Comparison of ENCODE assay signal across 18 cellular contexts in genomic region chr2:17536416-17536815, GRCh38. TPM values are rescaled to one million over a fixed set of nuclear protein-coding genes. Genes with fewer than 3 reads are reported as not detected.
DNase-seq lines count a peak whose midpoint lies in the region; ATAC-seq, FAIRE-seq and TF ChIP-seq lines count a peak whose summit lies in the region.
"Had no signal": no experiment of that assay in that cellular context is flagged by ENCODE, and none has a peak within 500 bp of the region (broad histone marks: within the 10 kb centered on the region; RNA-seq: fewer than 3 reads in every experiment).

No MANE protein-coding gene starts in this region.

- H3K27ac Mint-ChIP-seq in astrocyte (ENCODE audit: unreplicated experiment), result no peak overlapping the region
- no peak overlapping the region for H3K27ac Mint-ChIP-seq in nephron
- H3K27ac Mint-ChIP-seq: CD4-positive, alpha-beta memory T cell; IgD-negative memory B cell had no signal

- H3K4me1 Mint-ChIP-seq in astrocyte (ENCODE audit: low read depth, unreplicated experiment), result peaks cover 6% of the 10 kb centered on the region
- H3K4me1 Mint-ChIP-seq in nephron, result peaks cover 21% of the 10 kb centered on the region

- no peak overlapping the region for H2AFZ ChIP-seq in astrocyte (ENCODE audit: low read depth, low read length)

- H3K79me2 ChIP-seq in astrocyte (ENCODE audit: insufficient read depth, low read length), result no peaks in the 10 kb centered on the region

- peaks cover 16% of the 10 kb centered on the region for H3K4me1 ChIP-seq in astrocyte (ENCODE audit: insufficient read depth, low read length)
- H3K4me1 ChIP-seq: BE2C had no signal

- H3K9ac ChIP-seq in astrocyte (ENCODE audit: low read length), result no peak overlapping the region

- H3K27me3 ChIP-seq in astrocyte (ENCODE audit: insufficient read depth, low read length), result no peaks in the 10 kb centered on the region

- no peaks in the 10 kb centered on the region for H3K36me3 ChIP-seq in astrocyte (ENCODE audit: insufficient read depth, low read length)
- H3K36me3 ChIP-seq: BE2C had no signal

- DNase-seq in M059J (ENCODE audit: low read depth) (peak; percentile 20), astrocyte (ENCODE audit: low read depth) (peak; percentile 45), epithelial cell of esophagus (ENCODE audit: low read depth) (peak; percentile 68), HT-29 (ENCODE audit: low spot score) (no peak), NCI-H2081 treated with DMSO at 0.1 percent for 48 hours (lab: John Stamatoyannopoulos, UW) (no peak), NCI-H2081 (lab: John Stamatoyannopoulos, UW) (no peak)
- DNase-seq: BE2C; CD4-positive, alpha-beta memory T cell; DMS79; EL; H7 had no signal

- H3K9me3 Mint-ChIP-seq in astrocyte (ENCODE audit: unreplicated experiment) (no peaks in the 10 kb centered on the region), nephron (no peaks in the 10 kb centered on the region)

- ATAC-seq in GM18505 (IDR thresholded peaks at IDR 0.05; ENCODE audit: unreplicated experiment), result no peak

- H3K27ac ChIP-seq in astrocyte (ENCODE audit: low read depth, low read length), result no peak overlapping the region
- H3K27ac ChIP-seq: C4-2B had no signal

- H3K9me3 ChIP-seq in astrocyte (ENCODE audit: insufficient read depth, low read depth, low read length), result no peaks in the 10 kb centered on the region
- H3K9me3 ChIP-seq: BE2C had no signal

- FAIRE-seq in astrocyte (lab: Jason Lieb, UNC), result no peak
- FAIRE-seq: A204.1, G401.6, GM12891 had no signal

- no peaks in the 10 kb centered on the region for H4K20me1 ChIP-seq in astrocyte (ENCODE audit: insufficient read depth, low read length)

- no peak for TF ChIP-seq POLR2A in GM18505 (IDR thresholded peaks at IDR 0.05; ENCODE audit: borderline replicate concordance, extremely low read depth, insufficient read depth, insufficient read length)

- H3K27me3 Mint-ChIP-seq in astrocyte (ENCODE audit: low read depth, unreplicated experiment), result peaks cover 9% of the 10 kb centered on the region
- H3K27me3 Mint-ChIP-seq in nephron (ENCODE audit: low read depth), result peaks cover 52% of the 10 kb centered on the region

- no peak overlapping the region for H3K4me2 ChIP-seq in astrocyte (ENCODE audit: low read length)

- TF ChIP-seq CTCF in astrocyte (IDR thresholded peaks at IDR 0.05; ENCODE audit: insufficient read depth, low read depth, low read length), result no peak
- no peak for TF ChIP-seq CTCF in epithelial cell of esophagus (IDR thresholded peaks at IDR 0.05; ENCODE audit: insufficient read depth, low read depth, low read length, missing control alignments)
- no peak for TF ChIP-seq CTCF in nephron (IDR thresholded peaks at IDR 0.05; ENCODE audit: unreplicated experiment in 3 of 3)

- no peaks in the 10 kb centered on the region for H3K36me3 Mint-ChIP-seq in astrocyte (ENCODE audit: low read depth, unreplicated experiment)
- no peaks in the 10 kb centered on the region for H3K36me3 Mint-ChIP-seq in nephron (ENCODE audit: low read depth)
- H3K36me3 Mint-ChIP-seq: CD4-positive, alpha-beta memory T cell had no signal

- H3K4me3 ChIP-seq in astrocyte (ENCODE audit: insufficient read depth, low read depth, low read length) (no peak overlapping the region), epithelial cell of esophagus (ENCODE audit: low read length) (no peak overlapping the region)

- H3K4me3 Mint-ChIP-seq in astrocyte (ENCODE audit: unreplicated experiment) (no peak overlapping the region), nephron (peak overlapping the region; percentile 41 to 62 (median 51))
- H3K4me3 Mint-ChIP-seq: CD4-positive, alpha-beta memory T cell; IgD-negative memory B cell had no signal

RNA-seq across cellular contexts. Expression of gene VSNL1, which starts 4.1 kb away (rescaled TPM):
- 0.94 and 2.2 TPM in 2 replicates for total RNA-seq in M059J (2014; rRNA removed; shearing (Covaris generic))
- total RNA-seq in astrocyte, result 0.61 and 2.4 TPM in 2 replicates
- total RNA-seq in HT-29 (2014; rRNA removed; shearing (Covaris generic)), result not detected in 2 replicates
- total RNA-seq: CD4-positive, alpha-beta memory T cell had no signal

RNA-seq across cellular contexts. Expression of gene RAD51AP2, which starts 18.2 kb away (rescaled TPM):
- total RNA-seq in M059J (2014; rRNA removed; shearing (Covaris generic)), result not detected in 2 replicates
- total RNA-seq in astrocyte, result 0.10 TPM in 1 of 2 replicates, not detected in the other
- not detected in 2 replicates for total RNA-seq in HT-29 (2014; rRNA removed; shearing (Covaris generic))
- total RNA-seq: CD4-positive, alpha-beta memory T cell had no signal

Comparison
In these comparisons a context has a peak if more than half of its experiments do, and no peak if none do; other contexts are left out.
1. DNase-seq: peak in M059J (single experiment), astrocyte (single experiment) and epithelial cell of esophagus (single experiment); none in HT-29 (single experiment), NCI-H2081 treated with DMSO at 0.1 percent for 48 hours (single experiment) and NCI-H2081 (0 of 2).